Comparison of ENCODE assay signal across 22 cellular contexts in genomic region chr1:33842348-33842747, GRCh38. TPM values are rescaled to one million over a fixed set of nuclear protein-coding genes. Genes with fewer than 3 reads are reported as not detected.
"Had no signal": no experiment of that assay in that cellular context is flagged by ENCODE, and none has a peak within 500 bp of the region (broad histone marks: within the 10 kb centered on the region; RNA-seq: fewer than 3 reads in every experiment).

No MANE protein-coding gene starts in this region.

- H3K4me1 ChIP-seq: adrenal gland, prostate gland had no signal

- H3K9me3 ChIP-seq: adrenal gland, prostate gland, upper lobe of left lung had no signal

- H3K27ac Mint-ChIP-seq: activated naive CD4-positive, alpha-beta T cell treated with anti-CD3 and anti-CD28 coated beads, Interleukin-2, amount 50 U/mL, for 24 hours; nephron had no signal

- H3K4me3 Mint-ChIP-seq: activated naive CD4-positive, alpha-beta T cell treated with anti-CD3 and anti-CD28 coated beads, Interleukin-2, amount 50 U/mL, for 24 hours; activated T-cell treated with anti-CD3 and anti-CD28 coated beads, Interleukin-2, amount 50 U/mL, for 4 hours; nephron had no signal

- H3K36me3 Mint-ChIP-seq: activated naive CD4-positive, alpha-beta T cell treated with anti-CD3 and anti-CD28 coated beads, Interleukin-2, amount 50 U/mL, for 24 hours had no signal

- H3K27ac ChIP-seq: adrenal gland, prostate gland, upper lobe of left lung had no signal

- ATAC-seq: activated T-cell treated with anti-CD3 and anti-CD28 coated beads, Interleukin-2, amount 50 U/mL, for 4 hours; esophagus mucosa; right cardiac atrium had no signal

- H3K4me1 Mint-ChIP-seq: activated naive CD4-positive, alpha-beta T cell treated with anti-CD3 and anti-CD28 coated beads, Interleukin-2, amount 50 U/mL, for 24 hours had no signal

- H3K9me3 Mint-ChIP-seq: activated T-cell treated with anti-CD3 and anti-CD28 coated beads, Interleukin-2, amount 50 U/mL, for 4 hours had no signal

- H3K27me3 ChIP-seq: adrenal gland, upper lobe of left lung had no signal

- H3K4me3 ChIP-seq: adrenal gland, prostate gland, upper lobe of left lung had no signal

- H3K36me3 ChIP-seq: adrenal gland, prostate gland, upper lobe of left lung had no signal

- DNase-seq: activated CD4-positive, alpha-beta T cell treated with anti-CD3 and anti-CD28 coated beads, Interleukin-2, amount 50 U/mL, for 48 hours; activated effector memory CD4-positive, alpha-beta T cell treated with Interleukin-2 at 50 U/mL for 16 hours; activated T-cell treated with anti-CD3 and anti-CD28 coated beads, Interleukin-2, amount 50 U/mL, for 4 hours; adrenal gland; hypothalamus; right cardiac atrium; small intestine; stimulated activated CD4-positive, alpha-beta T cell treated with anti-CD3 and anti-CD28 coated beads, Interleukin-4, amount 100 ng/mL, for 24 hours; stimulated activated naive CD4-positive, alpha-beta T cell treated with Interleukin-2 at 50 U/mL for 16 hours; upper lobe of left lung had no signal

RNA-seq across cellular contexts. Expression of gene HMGB4, which starts 21.5 kb away (rescaled TPM):
- total RNA-seq: activated T-cell treated with anti-CD3 and anti-CD28 coated beads, Interleukin-2, amount 50 U/mL, for 4 hours; adrenal gland; cardiac septum; esophagus mucosa; fibroblast of villous mesenchyme; glomerular endothelial cell; kidney epithelial cell; lower leg skin; mesenteric fat pad; omental fat pad; right cardiac atrium; temporal lobe; upper lobe of left lung had no signal
- polyA plus RNA-seq: adrenal gland, right cardiac atrium, small intestine had no signal
